In the genomic region with DNA sequence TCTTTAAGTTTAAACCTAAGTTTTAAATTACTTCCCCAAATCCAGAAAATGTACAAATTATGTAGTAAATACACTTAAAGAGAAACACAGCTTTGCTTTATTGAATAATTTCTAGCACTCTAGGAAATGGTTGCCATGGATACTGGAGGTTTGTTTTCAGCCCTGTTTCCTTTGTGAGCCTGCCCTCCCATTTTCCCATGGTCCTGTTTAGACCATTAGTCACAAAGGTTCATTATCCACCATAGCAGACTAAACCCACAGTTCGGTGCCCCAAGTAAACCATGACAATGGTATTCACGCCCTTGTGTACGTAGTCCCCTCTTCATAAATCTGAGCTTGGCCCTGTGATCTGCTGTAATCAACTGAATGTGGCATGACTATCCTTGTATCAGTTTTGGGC, we compare ENCODE assay signal across 16 cellular contexts.
A peak's percentile ranks its signal among the peaks of the same experiment; 100 is the strongest.
DNase-seq lines count a peak whose midpoint lies in the region; ATAC-seq and TF ChIP-seq lines count a peak whose summit lies in the region.
"Had no signal": no experiment of that assay in that cellular context is flagged by ENCODE, and none has a peak within 500 bp of the region (broad histone marks: within the 10 kb centered on the region; RNA-seq: fewer than 3 reads in every experiment).

No MANE protein-coding gene starts in this region.

- DNase-seq in H4 (ENCODE audit: low spot score): peak; percentile 47
- DNase-seq in amniotic stem cell (lab: John Stamatoyannopoulos, UW): peak; percentile 22
- peak; percentile 18 for DNase-seq in fibroblast of the aortic adventitia (ENCODE audit: low read depth)
- peak; percentile 16 for DNase-seq in neural crest cell (ENCODE audit: low read depth, low spot score)
- no peak for DNase-seq in RPMI8226
- no peak for DNase-seq in NK-92 (lab: John Stamatoyannopoulos, UW; ENCODE audit: unreplicated experiment)
- no peak for DNase-seq in NOMO-1 (lab: John Stamatoyannopoulos, UW; ENCODE audit: unreplicated experiment in 2 of 2)
- DNase-seq: activated CD4-positive, alpha-beta T cell treated with anti-CD3 and anti-CD28 coated beads for 1 hour; left cardiac atrium; NCI-H226; right lobe of liver; stimulated activated CD4-positive, alpha-beta T cell treated with anti-CD3 and anti-CD28 coated beads, Interleukin-4, amount 100 ng/mL, for 4 hours; stimulated activated naive B cell treated with anti-CD40 and anti-IgM and Interleukin-4, amounts not matched to agents 10 μg/mL and 1 μg/mL and 100 μg/mL, for 72 hours had no signal

- no peak for ATAC-seq in GM21619 (IDR thresholded peaks at IDR 0.05; ENCODE audit: unreplicated experiment)
- ATAC-seq: activated naive CD4-positive, alpha-beta T cell treated with anti-CD3 and anti-CD28 coated beads, Interleukin-2, amount 50 U/mL, for 72 hours; stimulated activated naive B cell treated with anti-CD40 and anti-IgM and Interleukin-4, amounts not matched to agents 10 μg/mL and 1 μg/mL and 100 μg/mL, for 72 hours had no signal

- H3K27me3 Mint-ChIP-seq in neural crest cell (ENCODE audit: low read depth): no peaks in the 10 kb centered on the region
- H3K27me3 Mint-ChIP-seq: stimulated activated naive B cell treated with anti-CD40 and anti-IgM and Interleukin-4, amounts not matched to agents 10 μg/mL and 1 μg/mL and 100 μg/mL, for 72 hours had no signal

- H3K4me3 ChIP-seq in fibroblast of the aortic adventitia (ENCODE audit: low read depth, low read length): no peak overlapping the region
- H3K4me3 ChIP-seq: right lobe of liver, vagina had no signal

- no peak for TF ChIP-seq CTCF in fibroblast of the aortic adventitia (IDR thresholded peaks at IDR 0.05; ENCODE audit: insufficient read depth, low read length)
- TF ChIP-seq CTCF in neural crest cell (conservative IDR thresholded peaks at IDR 0.05): no peak

- peaks cover 32% of the 10 kb centered on the region for H3K4me1 Mint-ChIP-seq in neural crest cell
- H3K4me1 Mint-ChIP-seq: stimulated activated naive B cell treated with anti-CD40 and anti-IgM and Interleukin-4, amounts not matched to agents 10 μg/mL and 1 μg/mL and 100 μg/mL, for 72 hours had no signal

- H3K36me3 Mint-ChIP-seq in neural crest cell (ENCODE audit: low read depth): no peaks in the 10 kb centered on the region
- H3K36me3 Mint-ChIP-seq: activated naive CD4-positive, alpha-beta T cell treated with anti-CD3 and anti-CD28 coated beads, Interleukin-2, amount 50 U/mL, for 72 hours; stimulated activated naive B cell treated with anti-CD40 and anti-IgM and Interleukin-4, amounts not matched to agents 10 μg/mL and 1 μg/mL and 100 μg/mL, for 72 hours had no signal

- H3K27ac Mint-ChIP-seq in neural crest cell (ENCODE audit: unreplicated experiment): peak overlapping the region; percentile 47
- H3K27ac Mint-ChIP-seq: activated naive CD4-positive, alpha-beta T cell treated with anti-CD3 and anti-CD28 coated beads, Interleukin-2, amount 50 U/mL, for 72 hours; stimulated activated naive B cell treated with anti-CD40 and anti-IgM and Interleukin-4, amounts not matched to agents 10 μg/mL and 1 μg/mL and 100 μg/mL, for 72 hours had no signal

- H3K9me3 Mint-ChIP-seq in neural crest cell: no peaks in the 10 kb centered on the region
- H3K9me3 Mint-ChIP-seq: activated naive CD4-positive, alpha-beta T cell treated with anti-CD3 and anti-CD28 coated beads, Interleukin-2, amount 50 U/mL, for 72 hours; stimulated activated naive B cell treated with anti-CD40 and anti-IgM and Interleukin-4, amounts not matched to agents 10 μg/mL and 1 μg/mL and 100 μg/mL, for 72 hours had no signal

- peak overlapping the region; percentile 4 for H3K4me3 Mint-ChIP-seq in neural crest cell
- H3K4me3 Mint-ChIP-seq: stimulated activated naive B cell treated with anti-CD40 and anti-IgM and Interleukin-4, amounts not matched to agents 10 μg/mL and 1 μg/mL and 100 μg/mL, for 72 hours had no signal

Comparison
In these comparisons a context has a peak if more than half of its experiments do, and no peak if none do; other contexts are left out.
1. DNase-seq: peak in H4 (single experiment), amniotic stem cell (single experiment), fibroblast of the aortic adventitia (single experiment) and neural crest cell (single experiment); none in RPMI8226 (single experiment), NK-92 (single experiment) and NOMO-1 (0 of 2).